ENCODE assay signal across 24 cellular contexts in genomic region chr2:136070913-136071312, GRCh38. TPM values are rescaled to one million over a fixed set of nuclear protein-coding genes. Genes with fewer than 3 reads are reported as not detected.
"Had no signal": no experiment of that assay in that cellular context is flagged by ENCODE, and none has a peak within 500 bp of the region (broad histone marks: within the 10 kb centered on the region; RNA-seq: fewer than 3 reads in every experiment).

No MANE protein-coding gene starts in this region.

- ATAC-seq: body of pancreas, heart right ventricle, right lobe of liver had no signal

- H3K27ac Mint-ChIP-seq: activated B cell treated with CpG ODN at 0.5 μM for 24 hours; activated naive CD4-positive, alpha-beta T cell treated with anti-CD3 and anti-CD28 coated beads, Interleukin-2, amount 50 U/mL, for 72 hours; mesothelial cell of epicardium had no signal

- H3K27ac ChIP-seq: adrenal gland, body of pancreas, esophagus muscularis mucosa, heart right ventricle, neutrophil, right lobe of liver, thoracic aorta had no signal

- H3K9me3 ChIP-seq: adrenal gland, body of pancreas, esophagus muscularis mucosa, neutrophil, right lobe of liver, thoracic aorta had no signal

- H3K4me3 Mint-ChIP-seq: activated B cell treated with CpG ODN at 0.5 μM for 24 hours, mesothelial cell of epicardium, nephron progenitor cell had no signal

- H3K27me3 ChIP-seq: adrenal gland, body of pancreas, esophagus muscularis mucosa, heart right ventricle, neutrophil, right lobe of liver had no signal

- H3K4me1 ChIP-seq: adrenal gland, body of pancreas, heart right ventricle, right lobe of liver had no signal

- H3K4me3 ChIP-seq: adrenal gland, body of pancreas, esophagus muscularis mucosa, heart right ventricle, right lobe of liver, thoracic aorta had no signal

- H3K36me3 Mint-ChIP-seq: mesothelial cell of epicardium had no signal

- H3K36me3 ChIP-seq: adrenal gland, esophagus muscularis mucosa, heart right ventricle, neutrophil, right lobe of liver, thoracic aorta had no signal

- DNase-seq: activated B cell treated with CpG ODN at 0.5 μM for 24 hours; activated CD4-positive, alpha-beta T cell treated with anti-CD3 and anti-CD28 coated beads, Interleukin-2, amount 50 U/mL, for 4 hours; activated CD8-positive, alpha-beta memory T cell treated with anti-CD3 and anti-CD28 coated beads, Interleukin-2, amount 50 U/mL, for 4 hours; activated naive CD4-positive, alpha-beta T cell; activated T-cell treated with anti-CD3 and anti-CD28 coated beads, Interleukin-2, amount 50 U/mL, for 1 hour; adrenal gland; aorta; body of pancreas; dermis blood vessel endothelial cell; effector CD4-positive, alpha-beta T cell; foreskin melanocyte; heart right ventricle; naive B cell; nephron progenitor cell; right lobe of liver; stimulated activated CD4-positive, alpha-beta T cell treated with anti-CD3 and anti-CD28 coated beads, Interleukin-2, amount 100 ng/mL, for 48 hours; stimulated activated naive CD4-positive, alpha-beta T cell treated with Interleukin-2 at 50 U/mL for 16 hours; trophoblast cell had no signal

RNA-seq across cellular contexts. Expression of gene CXCR4, which starts 47.0 kb away (rescaled TPM):
- total RNA-seq: osteocyte had no signal
